ENCODE assay signal across 10 cellular contexts in genomic region chr9:72952914-72953313, GRCh38. TPM values are rescaled to one million over a fixed set of nuclear protein-coding genes. Genes with fewer than 3 reads are reported as not detected.
A peak's percentile ranks its signal among the peaks of the same experiment; 100 is the strongest.
DNase-seq lines count a peak whose midpoint lies in the region; ATAC-seq, FAIRE-seq and TF ChIP-seq lines count a peak whose summit lies in the region.
"Had no signal": no experiment of that assay in that cellular context is flagged by ENCODE, and none has a peak within 500 bp of the region (broad histone marks: within the 10 kb centered on the region; RNA-seq: fewer than 3 reads in every experiment).

TSS of gene ALDH1A1 (minus strand) at chr9:72953053. CDS start at chr9:72953000, 53 bp downstream.

- H3K27ac ChIP-seq in 22Rv1 (peak within 1 kb of the TSS; percentile 39), H1 (ENCODE audit: low read depth, low read length) (no peak within 1 kb of the TSS), mucosa of rectum (ENCODE audit: low read depth in 2 of 2, low read length in 2 of 2) (peak within 1 kb of the TSS; percentile 61 to 73)

- no peak for ATAC-seq in activated CD8-positive, alpha-beta memory T cell treated with anti-CD3 and anti-CD28 coated beads, Interleukin-2, amount 10 ng/mL, durations not matched to agents 7 days and 5 days

- H3K79me1 ChIP-seq in H1 (ENCODE audit: low read depth, low read length) = no peaks in the 10 kb centered on the region

- DNase-seq in NCI-H1105 (lab: John Stamatoyannopoulos, UW) (peak; percentile 15), H1 (ENCODE audit: low read depth in 1 of 2, low spot score in 2 of 2) (no peak), nephron progenitor cell (no peak), hypothalamus (lab: John Stamatoyannopoulos, UW) (no peak), NCI-H345 treated with DMSO at 0.1 percent for 48 hours (lab: John Stamatoyannopoulos, UW; ENCODE audit: unreplicated experiment) (no peak)
- DNase-seq in activated CD8-positive, alpha-beta memory T cell treated with anti-CD3 and anti-CD28 coated beads, Interleukin-2, amount 10 ng/mL, durations not matched to agents 7 days and 5 days = no peak
- DNase-seq: BE2C had no signal

- FAIRE-seq in H1 (lab: Jason Lieb, UNC) = peak; percentile 55

- no peaks in the 10 kb centered on the region for H3K23me2 ChIP-seq in H1 (ENCODE audit: low read depth, low read length)

- peaks cover 0 to 3% (median 0%) of the 10 kb centered on the region in 4 experiments; a peak in 1 of 7 replicates for H3K4me1 ChIP-seq in H1 (replicated peaks in 1 of 4; ENCODE audit: control insufficient read depth in 3 of 4, insufficient read depth in 4 of 4, low read length in 3 of 4)
- peaks cover 8 to 34% of the 10 kb centered on the region in 2 donors for H3K4me1 ChIP-seq in mucosa of rectum (ENCODE audit: control insufficient read depth in 2 of 2, insufficient read depth in 2 of 2, low read length in 2 of 2)
- H3K4me1 ChIP-seq: BE2C had no signal

- H4K91ac ChIP-seq in H1 (replicated peaks; ENCODE audit: insufficient read length, low read length) = no peak within 1 kb of the TSS

- H3K4ac ChIP-seq in H1 (replicated peaks; ENCODE audit: insufficient read length, low read depth, low read length) = no peak within 1 kb of the TSS

- no peak within 1 kb of the TSS for H4K5ac ChIP-seq in H1 (ENCODE audit: insufficient read length, low read depth, low read length)

- H3K9ac ChIP-seq in H1 (replicated peaks in 1 of 4; ENCODE audit: extremely low read depth in 1 of 4, low read depth in 3 of 4, low read length in 3 of 4) (no peak within 1 kb of the TSS), mucosa of rectum (ENCODE audit: low read depth in 1 of 2, low read length in 2 of 2) (peak within 1 kb of the TSS; percentile 34 to 48)

- no peaks in the 10 kb centered on the region for H3K79me2 ChIP-seq in H1 (ENCODE audit: control insufficient read depth in 1 of 2, insufficient read depth in 2 of 2, low read length in 2 of 2)

- TF ChIP-seq RAD21 in H1 (IDR thresholded peaks at IDR 0.05 in 1 of 2, conservative IDR thresholded peaks at IDR 0.05 in 1 of 2; ENCODE audit: low read depth in 2 of 2, low read length in 2 of 2) = no peak

- POLR2A ChIA-PET in H1 (lab: Charles Lee; ENCODE audit: partially characterized antibody) = no interaction called here

- H2BK20ac ChIP-seq in H1 (ENCODE audit: low read length) = no peak within 1 kb of the TSS

- no peak within 1 kb of the TSS for H3K27ac Mint-ChIP-seq in nephron progenitor cell
- no peak within 1 kb of the TSS for H3K27ac Mint-ChIP-seq in activated CD8-positive, alpha-beta memory T cell treated with anti-CD3 and anti-CD28 coated beads, Interleukin-2, amount 10 ng/mL, durations not matched to agents 7 days and 5 days

- H3K4me1 Mint-ChIP-seq in nephron progenitor cell = no peaks in the 10 kb centered on the region
- no peaks in the 10 kb centered on the region for H3K4me1 Mint-ChIP-seq in activated CD8-positive, alpha-beta memory T cell treated with anti-CD3 and anti-CD28 coated beads, Interleukin-2, amount 10 ng/mL, durations not matched to agents 7 days and 5 days

- H3K4me3 ChIP-seq in H1 (ENCODE audit: extremely low read depth in 1 of 4, insufficient read depth in 2 of 4, low read depth in 3 of 4, low read length in 4 of 4) (no peak within 1 kb of the TSS), mucosa of rectum (ENCODE audit: low read length in 2 of 2) (peak within 1 kb of the TSS; percentile 72 to 79)

- no peak within 1 kb of the TSS for H3K18ac ChIP-seq in H1 (ENCODE audit: extremely low read depth, low read length)

- no peak within 1 kb of the TSS for H3K4me3 Mint-ChIP-seq in nephron progenitor cell
- no peak within 1 kb of the TSS for H3K4me3 Mint-ChIP-seq in activated CD8-positive, alpha-beta memory T cell treated with anti-CD3 and anti-CD28 coated beads, Interleukin-2, amount 10 ng/mL, durations not matched to agents 7 days and 5 days

- no peak within 1 kb of the TSS for H2BK12ac ChIP-seq in H1 (ENCODE audit: low read depth, low read length)

- H4K20me1 ChIP-seq in H1 (replicated peaks in 1 of 2; ENCODE audit: control insufficient read depth in 1 of 2, insufficient read depth in 2 of 2, low read length in 2 of 2) = no peaks in the 10 kb centered on the region

- peak within 1 kb of the TSS; percentile 85; the same call in 1 of the 2 replicates for H2AFZ ChIP-seq in H1 (ENCODE audit: low read length)

- no peak within 1 kb of the TSS for H4K8ac ChIP-seq in H1 (ENCODE audit: extremely low read depth, insufficient read depth, low read length)

- TF ChIP-seq CTCF in 22Rv1 (IDR thresholded peaks at IDR 0.05) (no peak), H1 (IDR thresholded peaks at IDR 0.05; ENCODE audit: control extremely low read depth in 1 of 3, insufficient read depth in 1 of 3, low read depth in 1 of 3, low read length in 3 of 3) (no peak), nephron progenitor cell (IDR thresholded peaks at IDR 0.05) (no peak)

- no peak within 1 kb of the TSS for H3K14ac ChIP-seq in H1 (ENCODE audit: insufficient read length)

- CTCF ChIA-PET in H1 (lab: Charles Lee; ENCODE audit: partially characterized antibody) = interaction anchor here (7.2 kb wide), 1 partner anchor 20 kb away, joined by 32 read pairs; no protein-coding TSS in a partner anchor
- CTCF ChIA-PET in activated CD8-positive, alpha-beta memory T cell treated with anti-CD3 and anti-CD28 coated beads, Interleukin-2, amount 10 ng/mL, durations not matched to agents 7 days and 5 days (lab: Charles Lee) = no interaction called here

- WGBS in H1 (ENCODE audit: extremely low coverage in 1 of 2, insufficient coverage in 1 of 2, insufficient read length in 1 of 2, insufficient replicate concordance in 2 of 2, low coverage in 1 of 2, low lambda C conversion rate in 2 of 2, missing lambda C conversion rate in 1 of 2), 2 experiments = 53% methylated on average over 9 of the region's 9 CpGs; no CpG with 5 or more reads in 1 of the 2 experiments

- H3K27me3 ChIP-seq in H1 (replicated peaks in 1 of 4; ENCODE audit: control insufficient read depth in 3 of 4, extremely low read depth in 1 of 4, insufficient read depth in 3 of 4, low read length in 3 of 4) (no peaks in the 10 kb centered on the region), mucosa of rectum (ENCODE audit: control insufficient read depth in 2 of 2, insufficient read depth in 2 of 2, low read length in 2 of 2) (no peaks in the 10 kb centered on the region)
- H3K27me3 ChIP-seq: BE2C had no signal

- no peak within 1 kb of the TSS for H2BK5ac ChIP-seq in H1 (ENCODE audit: low read depth, low read length)

- peaks cover 3% of the 10 kb centered on the region for H3K27me3 Mint-ChIP-seq in nephron progenitor cell (ENCODE audit: low read depth, poor library complexity)
- H3K27me3 Mint-ChIP-seq in activated CD8-positive, alpha-beta memory T cell treated with anti-CD3 and anti-CD28 coated beads, Interleukin-2, amount 10 ng/mL, durations not matched to agents 7 days and 5 days = peaks cover 41% of the 10 kb centered on the region

- no peak for TF ChIP-seq POLR2A in H1 (IDR thresholded peaks at IDR 0.05; ENCODE audit: control extremely low read depth in 1 of 2, low read depth in 2 of 2, low read length in 2 of 2)

- H3K9me3 ChIP-seq in H1 (ENCODE audit: insufficient read depth in 2 of 2, low read depth in 1 of 2, low read length in 1 of 2) (no peaks in the 10 kb centered on the region), mucosa of rectum (ENCODE audit: control insufficient read depth in 2 of 2, low read length in 2 of 2) (no peaks in the 10 kb centered on the region)
- H3K9me3 ChIP-seq: BE2C had no signal

- H2BK15ac ChIP-seq in H1 (ENCODE audit: low read length) = no peak within 1 kb of the TSS

- no peak for TF ChIP-seq EP300 in H1 (IDR thresholded peaks at IDR 0.05; ENCODE audit: borderline replicate concordance in 1 of 2, low read depth in 2 of 2, low read length in 2 of 2)

- H3K56ac ChIP-seq in H1 (replicated peaks; ENCODE audit: insufficient read length, low read depth, low read length) = no peak within 1 kb of the TSS

- no peak within 1 kb of the TSS for H2AK5ac ChIP-seq in H1 (ENCODE audit: low read depth, low read length)

- no peak within 1 kb of the TSS; a peak in 1 of 4 replicates for H3K4me2 ChIP-seq in H1 (ENCODE audit: insufficient read depth in 1 of 2, low read depth in 2 of 2, low read length in 2 of 2)

- H2BK120ac ChIP-seq in H1 (replicated peaks; ENCODE audit: low read depth, low read length) = no peak within 1 kb of the TSS

- H3K9me3 Mint-ChIP-seq in nephron progenitor cell = no peaks in the 10 kb centered on the region
- H3K9me3 Mint-ChIP-seq in activated CD8-positive, alpha-beta memory T cell treated with anti-CD3 and anti-CD28 coated beads, Interleukin-2, amount 10 ng/mL, durations not matched to agents 7 days and 5 days (ENCODE audit: low read depth) = no peaks in the 10 kb centered on the region

- no peak within 1 kb of the TSS for H3K23ac ChIP-seq in H1 (ENCODE audit: insufficient read length)

- H3K36me3 Mint-ChIP-seq in nephron progenitor cell (ENCODE audit: low read depth) = no peaks in the 10 kb centered on the region
- H3K36me3 Mint-ChIP-seq in activated CD8-positive, alpha-beta memory T cell treated with anti-CD3 and anti-CD28 coated beads, Interleukin-2, amount 10 ng/mL, durations not matched to agents 7 days and 5 days = no peaks in the 10 kb centered on the region

- H3K36me3 ChIP-seq in H1 (ENCODE audit: control insufficient read depth in 2 of 4, insufficient read depth in 4 of 4, low read length in 3 of 4) (no peaks in the 10 kb centered on the region), mucosa of rectum (ENCODE audit: control insufficient read depth in 2 of 2, insufficient read depth in 2 of 2, low read length in 2 of 2) (no peaks in the 10 kb centered on the region)
- H3K36me3 ChIP-seq: BE2C had no signal

TF ChIP-seq in H1, 55 proteins besides CTCF, POLR2A, EP300 and RAD21:
- TF ChIP-seq JUN (IDR thresholded peaks at IDR 0.05; ENCODE audit: low read depth, low read length) = no peak
- TF ChIP-seq MAFK (IDR thresholded peaks at IDR 0.05; ENCODE audit: low read depth, low read length) = no peak
- TF ChIP-seq RFX5 (IDR thresholded peaks at IDR 0.05; ENCODE audit: borderline replicate concordance, low read depth, low read length) = no peak
- TF ChIP-seq EGR1 (IDR thresholded peaks at IDR 0.05; ENCODE audit: borderline replicate concordance, low read depth, low read length) = no peak
- TF ChIP-seq TAF1 (IDR thresholded peaks at IDR 0.05; ENCODE audit: low read depth, low read length) = no peak

RNA-seq across cellular contexts. Expression of gene ALDH1A1, which starts in this region (rescaled TPM):
- 0.82 and 1.1 TPM in 2 replicates for total RNA-seq in H1 (2021; fragmentation: NEBNext Ultra II Directional; extraction: Animal tissue kit (Norgen Biotek cat#: 25700))
- 0.39 and 0.50 TPM in 2 replicates for polyA plus RNA-seq in H1 (2011; rRNA removed)
- polyA plus RNA-seq in H1 (2011; cell fraction: cytosol; rRNA removed) = 0.62 TPM
- 0.24 TPM for polyA plus RNA-seq in H1 (2011; cell fraction: nucleus; rRNA removed)
- polyA plus RNA-seq in H1 (2012, experiment 1 of 2) = 1.1 to 2.0 TPM (median 1.3 TPM) in 4 replicates
- 0.07 TPM for polyA plus RNA-seq in H1 (2012, experiment 2 of 2)
- polyA plus RNA-seq in H1 (2013, experiment 1 of 2) = 1.2 TPM
- polyA plus RNA-seq in H1 (2013, experiment 2 of 2) = 1.0 TPM
- polyA minus RNA-seq in H1 (2011; rRNA and poly(A)+ RNA removed) = 0.69 and 0.76 TPM in 2 replicates
- 1.2 TPM for polyA minus RNA-seq in H1 (2011; cell fraction: cytosol; rRNA and poly(A)+ RNA removed)
- polyA minus RNA-seq in H1 (2011; cell fraction: nucleus; rRNA and poly(A)+ RNA removed) = not detected
- total RNA-seq in activated CD8-positive, alpha-beta memory T cell treated with anti-CD3 and anti-CD28 coated beads, Interleukin-2, amount 10 ng/mL, durations not matched to agents 7 days and 5 days = not detected
- polyA plus RNA-seq: neural cell had no signal

Comparison
In these comparisons a context has a peak if more than half of its experiments do, and no peak if none do; other contexts are left out.
1. H3K4me3 ChIP-seq: peak in mucosa of rectum (2 of 2); none in H1 (0 of 4).
2. H3K9ac ChIP-seq: peak in mucosa of rectum (2 of 2); none in H1 (0 of 4).